Comparison of ENCODE assay signal across 13 cellular contexts in the genomic region with DNA sequence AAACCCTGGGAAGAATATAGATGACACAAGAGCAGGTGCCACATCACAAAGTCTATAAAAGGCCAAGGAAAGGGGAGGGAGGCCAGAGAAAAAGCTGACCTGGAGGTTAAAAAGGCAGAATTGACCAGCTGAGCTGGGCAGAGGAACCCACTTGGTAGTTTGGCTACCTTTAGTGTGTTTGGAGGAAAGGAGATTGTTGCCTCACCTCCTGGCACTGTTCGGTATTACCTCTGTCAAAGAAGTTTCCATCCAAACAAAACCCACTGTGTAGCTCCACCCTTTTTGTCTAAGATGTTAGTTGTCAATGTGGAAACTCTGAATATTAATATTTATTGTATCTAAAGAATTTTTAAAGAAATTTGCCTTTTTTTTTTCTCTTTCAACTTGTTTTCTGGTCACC. TPM values are rescaled to one million over a fixed set of nuclear protein-coding genes. Genes with fewer than 3 reads are reported as not detected.
DNase-seq lines count a peak whose midpoint lies in the region; ATAC-seq and TF ChIP-seq lines count a peak whose summit lies in the region.
"Had no signal": no experiment of that assay in that cellular context is flagged by ENCODE, and none has a peak within 500 bp of the region (broad histone marks: within the 10 kb centered on the region; RNA-seq: fewer than 3 reads in every experiment).

No MANE protein-coding gene starts in this region.

- H3K27me3 Mint-ChIP-seq in CD4-positive, alpha-beta T cell: no peaks in the 10 kb centered on the region

- ATAC-seq in CD4-positive, alpha-beta T cell (ENCODE audit: poor library complexity): peak; percentile 48
- ATAC-seq in HG03354 (IDR thresholded peaks at IDR 0.05; ENCODE audit: poor library complexity, severe bottlenecking, unreplicated experiment) (peak; percentile 67), left colon (peak; percentile 58), HG02623 (IDR thresholded peaks at IDR 0.05; ENCODE audit: unreplicated experiment) (no peak), HG03139 (IDR thresholded peaks at IDR 0.05; ENCODE audit: unreplicated experiment) (no peak), HG03095 (IDR thresholded peaks at IDR 0.05; ENCODE audit: unreplicated experiment) (no peak)
- ATAC-seq: upper lobe of right lung had no signal

- DNase-seq in CD4-positive, alpha-beta T cell: no peak
- DNase-seq in astrocyte of the cerebellum (ENCODE audit: low read depth) (no peak), left colon (no peak), 8988T (no peak)
- DNase-seq: activated CD4-positive, alpha-beta T cell treated with anti-CD3 and anti-CD28 coated beads, Interleukin-2, amount 50 U/mL, for 48 hours; MV-4-11; stimulated activated CD4-positive, alpha-beta T cell treated with anti-CD3 and anti-CD28 coated beads, Interleukin-4, amount 100 ng/mL, for 4 hours; upper lobe of right lung had no signal

- no peak overlapping the region for H3K4me3 Mint-ChIP-seq in CD4-positive, alpha-beta T cell

- H3K4me3 ChIP-seq in astrocyte of the cerebellum (ENCODE audit: low read depth, low read length): no peak overlapping the region
- H3K4me3 ChIP-seq: upper lobe of right lung had no signal

- intact Hi-C loops in CD4-positive, alpha-beta T cell (cut with DNase I, micrococcal nuclease): no loop called here
- intact Hi-C loops in left colon (cut with DNase I, micrococcal nuclease): no loop called here

- no peak overlapping the region for H3K27ac Mint-ChIP-seq in CD4-positive, alpha-beta T cell

- H3K4me1 Mint-ChIP-seq in CD4-positive, alpha-beta T cell (ENCODE audit: low read depth): no peaks in the 10 kb centered on the region

- CTCF ChIA-PET in CD4-positive, alpha-beta T cell (lab: Charles Lee): no interaction called here

- no peak for TF ChIP-seq CTCF in CD4-positive, alpha-beta T cell (IDR thresholded peaks at IDR 0.05)
- peak; percentile 29 for TF ChIP-seq CTCF in astrocyte of the cerebellum (IDR thresholded peaks at IDR 0.05; ENCODE audit: low read depth, low read length, missing control alignments)

- POLR2A ChIA-PET in CD4-positive, alpha-beta T cell (lab: Charles Lee): interaction anchor here (0.6 kb wide), 1 partner anchor 61 kb away, joined by 3 read pairs; no protein-coding TSS in a partner anchor

- H3K27me3 ChIP-seq in CD4-positive, alpha-beta T cell (ENCODE audit: control insufficient read depth, insufficient read depth, low read length): no peaks in the 10 kb centered on the region
- H3K27me3 ChIP-seq: upper lobe of right lung had no signal

- peaks cover 25% of the 10 kb centered on the region for H3K36me3 Mint-ChIP-seq in CD4-positive, alpha-beta T cell (ENCODE audit: low read depth)

- H3K9me3 Mint-ChIP-seq in CD4-positive, alpha-beta T cell: no peaks in the 10 kb centered on the region

- no peaks in the 10 kb centered on the region for H3K9me3 ChIP-seq in CD4-positive, alpha-beta T cell (ENCODE audit: control insufficient read depth, low read length)
- H3K9me3 ChIP-seq: upper lobe of right lung had no signal

- H3K27ac ChIP-seq in CD4-positive, alpha-beta T cell (ENCODE audit: low read depth, low read length): no peak overlapping the region
- H3K27ac ChIP-seq: RWPE1 had no signal

- in situ Hi-C loops in astrocyte of the cerebellum (cut with HindIII; ENCODE audit: low sequenced_read_pairs): no loop called here

RNA-seq across cellular contexts. Expression of a gene that starts 23.4 kb away (rescaled TPM):
- total RNA-seq in CD4-positive, alpha-beta T cell: 1 to 10 TPM; 1.1 to 1.4 TPM
- 10 to 100 TPM; 20.2 to 21.5 TPM for total RNA-seq in left colon

RNA-seq across cellular contexts. Expression of a gene that starts 49.2 kb away (rescaled TPM):
- 1 to 10 TPM; 7.7 to 7.9 TPM for total RNA-seq in CD4-positive, alpha-beta T cell
- 10 to 100 TPM; 41.4 to 43.5 TPM for total RNA-seq in left colon

RNA-seq across cellular contexts. Expression of a gene that starts 49.3 kb away (rescaled TPM):
- total RNA-seq in CD4-positive, alpha-beta T cell: 10 to 100 TPM; 14.1 to 16.0 TPM
- 10 to 100 TPM; 10.1 to 13.7 TPM for total RNA-seq in left colon

Comparison
In these comparisons a context has a peak if more than half of its experiments do, and no peak if none do; other contexts are left out.
1. ATAC-seq: peak in CD4-positive, alpha-beta T cell (single experiment), HG03354 (single experiment) and left colon (single experiment); none in HG02623 (single experiment), HG03139 (single experiment) and HG03095 (single experiment).
2. RNA of a gene that starts 23.4 kb away (total RNA-seq): 20.2 to 21.5 TPM in left colon; 1.1 to 1.4 TPM in CD4-positive, alpha-beta T cell; every median in the first group is over 4 times any median in the second.
3. RNA of a gene that starts 49.2 kb away (total RNA-seq): 41.4 to 43.5 TPM in left colon; 7.7 to 7.9 TPM in CD4-positive, alpha-beta T cell; every median in the first group is over 4 times any median in the second.